9 cellular contexts compared by ENCODE assay signal in the genomic region with DNA sequence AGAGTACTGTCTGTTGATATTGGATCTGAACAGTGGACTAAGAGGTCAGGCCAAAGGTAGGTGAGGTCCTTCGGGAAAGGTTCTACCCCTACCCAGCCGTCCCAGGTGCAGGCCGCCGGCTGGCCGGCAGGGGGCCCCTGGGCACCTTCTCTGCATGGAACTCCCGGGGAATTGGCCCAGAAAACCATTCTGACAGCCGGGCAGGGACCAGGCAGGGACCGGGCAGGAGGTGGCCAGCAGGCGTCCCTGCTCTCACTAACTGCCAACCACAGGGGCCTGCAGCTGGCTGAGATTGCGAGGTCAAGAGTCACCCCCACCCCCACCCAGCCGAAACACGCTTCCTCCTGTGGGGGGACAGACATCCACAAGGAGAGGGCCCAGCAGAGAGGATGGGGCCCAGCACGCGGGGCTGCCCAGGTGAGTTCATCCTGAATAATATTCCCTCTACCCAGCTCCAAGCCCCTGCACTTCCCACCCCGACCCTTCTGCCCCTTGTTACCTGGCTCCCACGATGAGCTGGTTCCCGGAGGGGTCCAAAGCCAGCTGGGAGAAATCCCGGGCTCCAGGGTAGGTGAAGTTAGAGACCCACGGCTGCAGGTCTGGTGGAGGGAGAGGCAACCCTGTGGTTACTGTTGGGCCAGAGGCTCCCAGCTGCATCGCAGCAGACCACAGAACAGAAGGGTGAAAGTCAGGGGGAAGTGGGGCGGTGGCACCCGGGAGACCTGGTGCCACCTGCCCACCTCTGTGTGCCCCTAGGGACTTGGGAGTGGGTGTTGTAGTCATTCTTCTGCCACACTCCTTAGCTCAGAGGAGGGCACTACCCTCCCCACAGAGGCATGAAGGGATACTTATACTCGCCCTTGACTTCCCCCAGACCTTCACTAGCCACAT.
DNase-seq lines count a peak whose midpoint lies in the region; ATAC-seq and TF ChIP-seq lines count a peak whose summit lies in the region.
"Had no signal": no experiment of that assay in that cellular context is flagged by ENCODE, and none has a peak within 500 bp of the region (broad histone marks: within the 10 kb centered on the region; RNA-seq: fewer than 3 reads in every experiment).

No MANE protein-coding gene starts in this region.

- H3K27ac Mint-ChIP-seq in natural killer cell treated with Interleukin-12 subunit alpha and Interleukin-12 subunit beta and Interleukin-15 and Interleukin-18, amount 100 ng/mL, for 72 hours = no peak overlapping the region
- H3K27ac Mint-ChIP-seq: immature natural killer cell had no signal

- POLR2A ChIA-PET in AG04450 (lab: Yijun Ruan, JAX) = no interaction called here

- TF ChIP-seq POLR2A in vagina (IDR thresholded peaks at IDR 0.05) = no peak

- ATAC-seq in natural killer cell treated with Interleukin-12 subunit alpha and Interleukin-12 subunit beta and Interleukin-15 and Interleukin-18, amount 100 ng/mL, for 72 hours = peak; percentile 25 to 40
- ATAC-seq in HG03521 (IDR thresholded peaks at IDR 0.05; ENCODE audit: unreplicated experiment) = no peak

- no peak overlapping the region for H3K4me3 ChIP-seq in AG04450 (ENCODE audit: low read depth, low read length)
- no peak overlapping the region for H3K4me3 ChIP-seq in GM12875 (ENCODE audit: low read depth, low read length)
- H3K4me3 ChIP-seq in vagina = no peak overlapping the region

- peaks cover 19% of the 10 kb centered on the region in 2 donors for H3K4me1 Mint-ChIP-seq in natural killer cell treated with Interleukin-12 subunit alpha and Interleukin-12 subunit beta and Interleukin-15 and Interleukin-18, amount 100 ng/mL, for 72 hours (ENCODE audit: low read depth in 2 of 2)

- CTCF ChIA-PET in AG04450 (lab: Charles Lee) = interaction anchor here (0.6 to 3.7 kb wide), 35 partner anchors 8 to 1396 kb away, joined by 3 to 51 read pairs (median 4); a partner anchor contains a TSS

- peak; percentile 11 for DNase-seq in AG04450 (ENCODE audit: low read depth, low spot score)
- peak; percentile 63 for DNase-seq in NCI-H1105 treated with DMSO at 0.1 percent for 48 hours (lab: John Stamatoyannopoulos, UW)
- DNase-seq in activated CD4-positive, alpha-beta T cell treated with anti-CD3 and anti-CD28 coated beads, Interleukin-2, amount 50 U/mL, for 48 hours = peak; percentile 48 to 57
- DNase-seq in fibroblast of gingiva (ENCODE audit: low read depth) = peak; percentile 35
- DNase-seq in natural killer cell treated with Interleukin-12 subunit alpha and Interleukin-12 subunit beta and Interleukin-15 and Interleukin-18, amount 100 ng/mL, for 72 hours (ENCODE audit: low spot score) = no peak
- DNase-seq in vagina (ENCODE audit: extremely low spot score in 2 of 2) = no peak

- H3K36me3 ChIP-seq in vagina = no peaks in the 10 kb centered on the region

- TF ChIP-seq CTCF in AG04450 (IDR thresholded peaks at IDR 0.05; ENCODE audit: low read depth, low read length) = peak; percentile 95
- peak; percentile 91 for TF ChIP-seq CTCF in GM12875 (IDR thresholded peaks at IDR 0.05; ENCODE audit: borderline replicate concordance, insufficient read depth, low read depth, low read length)
- peak; percentile 23 to 43 (median 40) for TF ChIP-seq CTCF in vagina (IDR thresholded peaks at IDR 0.05)

- H3K9me3 ChIP-seq in AG04450 (ENCODE audit: control insufficient read depth, insufficient read depth, low read length) (no peaks in the 10 kb centered on the region), vagina (no peaks in the 10 kb centered on the region)

- peaks cover 21 to 23% of the 10 kb centered on the region in 2 donors for H3K27me3 Mint-ChIP-seq in natural killer cell treated with Interleukin-12 subunit alpha and Interleukin-12 subunit beta and Interleukin-15 and Interleukin-18, amount 100 ng/mL, for 72 hours

- no peaks in the 10 kb centered on the region for H3K36me3 Mint-ChIP-seq in natural killer cell treated with Interleukin-12 subunit alpha and Interleukin-12 subunit beta and Interleukin-15 and Interleukin-18, amount 100 ng/mL, for 72 hours
- H3K36me3 Mint-ChIP-seq: immature natural killer cell had no signal

- H3K27me3 ChIP-seq in AG04450 (ENCODE audit: control insufficient read depth, insufficient read depth, low read length) (peaks cover 44% of the 10 kb centered on the region), vagina (no peaks in the 10 kb centered on the region)

- H3K4me3 Mint-ChIP-seq in natural killer cell treated with Interleukin-12 subunit alpha and Interleukin-12 subunit beta and Interleukin-15 and Interleukin-18, amount 100 ng/mL, for 72 hours = no peak overlapping the region
- H3K4me3 Mint-ChIP-seq: immature natural killer cell had no signal

- intact Hi-C loops in vagina (cut with DNase I) = loop anchor here (5.0 kb wide), 1 partner anchor 84 kb away; a partner anchor contains a TSS

- H3K9me3 Mint-ChIP-seq in natural killer cell treated with Interleukin-12 subunit alpha and Interleukin-12 subunit beta and Interleukin-15 and Interleukin-18, amount 100 ng/mL, for 72 hours = no peaks in the 10 kb centered on the region

- no peaks in the 10 kb centered on the region for H3K4me1 ChIP-seq in vagina

- no peak overlapping the region for H3K27ac ChIP-seq in AG04450 (ENCODE audit: low read depth, low read length)
- no peak overlapping the region for H3K27ac ChIP-seq in vagina

Comparison
In these comparisons a context has a peak if more than half of its experiments do, and no peak if none do; other contexts are left out.
1. DNase-seq: peak in AG04450 (single experiment), NCI-H1105 treated with DMSO at 0.1 percent for 48 hours (single experiment), activated CD4-positive, alpha-beta T cell treated with anti-CD3 and anti-CD28 coated beads, Interleukin-2, amount 50 U/mL, for 48 hours (2 of 2) and fibroblast of gingiva (single experiment); none in natural killer cell treated with Interleukin-12 subunit alpha and Interleukin-12 subunit beta and Interleukin-15 and Interleukin-18, amount 100 ng/mL, for 72 hours (single experiment) and vagina (0 of 2).
2. CTCF ChIP-seq: peak in every context shown above with its lines; median percentile 95 in AG04450; 91 in GM12875; 40 in vagina.